ENCODE assay signal across 1 cellular context in genomic region chr9:36292641-36293040, GRCh38.
TF ChIP-seq lines count a peak whose summit lies in the region.

No MANE protein-coding gene starts in this region.

TF ChIP-seq in WTC11, 78 proteins besides CTCF, POLR2A, EP300 and RAD21 (continued from another document):
- TF ChIP-seq, protein P1, sequence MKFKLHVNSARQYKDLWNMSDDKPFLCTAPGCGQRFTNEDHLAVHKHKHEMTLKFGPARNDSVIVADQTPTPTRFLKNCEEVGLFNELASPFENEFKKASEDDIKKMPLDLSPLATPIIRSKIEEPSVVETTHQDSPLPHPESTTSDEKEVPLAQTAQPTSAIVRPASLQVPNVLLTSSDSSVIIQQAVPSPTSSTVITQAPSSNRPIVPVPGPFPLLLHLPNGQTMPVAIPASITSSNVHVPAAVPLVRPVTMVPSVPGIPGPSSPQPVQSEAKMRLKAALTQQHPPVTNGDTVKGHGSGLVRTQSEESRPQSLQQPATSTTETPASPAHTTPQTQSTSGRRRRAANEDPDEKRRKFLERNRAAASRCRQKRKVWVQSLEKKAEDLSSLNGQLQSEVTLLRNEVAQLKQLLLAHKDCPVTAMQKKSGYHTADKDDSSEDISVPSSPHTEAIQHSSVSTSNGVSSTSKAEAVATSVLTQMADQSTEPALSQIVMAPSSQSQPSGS (CRISPR knock-in tag; IDR thresholded peaks at IDR 0.05; ENCODE audit: borderline replicate concordance, low read depth), result no peak
- TF ChIP-seq E2F5 (CRISPR knock-in tag; IDR thresholded peaks at IDR 0.05) (no peak), ZNF138 (CRISPR knock-in tag; conservative IDR thresholded peaks at IDR 0.05) (no peak), ZNF671 (CRISPR knock-in tag; IDR thresholded peaks at IDR 0.05) (no peak), NFE2L1 (CRISPR knock-in tag; IDR thresholded peaks at IDR 0.05) (no peak), FOXP1 (CRISPR knock-in tag; IDR thresholded peaks at IDR 0.05; ENCODE audit: borderline replicate concordance) (no peak), JAZF1 (CRISPR knock-in tag; IDR thresholded peaks at IDR 0.05) (no peak), ESRRA (CRISPR knock-in tag; IDR thresholded peaks at IDR 0.05; ENCODE audit: borderline replicate concordance) (no peak), CBFB (CRISPR knock-in tag; IDR thresholded peaks at IDR 0.05; ENCODE audit: low read depth) (no peak)
